Comparison of ENCODE assay signal across 26 cellular contexts in the genomic region with DNA sequence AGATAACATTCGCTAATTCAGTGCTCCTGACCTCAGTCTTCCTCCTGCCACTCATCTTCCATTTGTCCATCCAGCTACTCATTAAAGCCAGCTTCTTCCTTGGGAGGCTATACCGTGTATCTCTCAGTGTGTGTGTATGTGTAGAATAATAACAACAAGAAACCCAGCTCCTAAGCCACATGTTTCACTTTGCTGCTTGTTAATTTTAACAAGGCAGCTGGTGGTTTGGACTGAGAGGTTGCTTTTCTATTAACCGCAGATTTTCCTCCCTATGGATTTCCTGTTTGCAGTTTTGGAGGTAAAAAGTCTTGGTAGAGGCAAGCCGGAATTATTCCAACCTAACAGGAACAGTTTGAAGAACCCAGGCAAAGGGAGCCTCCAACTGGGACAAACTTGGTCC.
"Had no signal": no experiment of that assay in that cellular context is flagged by ENCODE, and none has a peak within 500 bp of the region (broad histone marks: within the 10 kb centered on the region; RNA-seq: fewer than 3 reads in every experiment).

No MANE protein-coding gene starts in this region.

- H3K9me3 Mint-ChIP-seq: effector memory CD8-positive, alpha-beta T cell; natural killer cell treated with Interleukin-12 subunit alpha and Interleukin-12 subunit beta and Interleukin-15 and Interleukin-18, amount 100 ng/mL, for 72 hours; stimulated activated memory B cell treated with anti-CD40 and anti-IgM and Interleukin-4, amounts not matched to agents 10 μg/mL and 1 μg/mL and 100 μg/mL, for 72 hours had no signal

- H3K36me3 ChIP-seq: colonic mucosa, esophagus squamous epithelium, lower lobe of right lung, neural progenitor cell, ovary, sigmoid colon, tibial nerve, upper lobe of right lung, uterus had no signal

- H2AFZ ChIP-seq: neural progenitor cell had no signal

- H3K4me1 Mint-ChIP-seq: naive B cell; neural progenitor cell; stimulated activated memory B cell treated with anti-CD40 and anti-IgM and Interleukin-4, amounts not matched to agents 10 μg/mL and 1 μg/mL and 100 μg/mL, for 72 hours had no signal

- H3K4me3 Mint-ChIP-seq: effector memory CD8-positive, alpha-beta T cell; naive B cell; natural killer cell treated with Interleukin-12 subunit alpha and Interleukin-12 subunit beta and Interleukin-15 and Interleukin-18, amount 100 ng/mL, for 72 hours; neural progenitor cell; stimulated activated memory B cell treated with anti-CD40 and anti-IgM and Interleukin-4, amounts not matched to agents 10 μg/mL and 1 μg/mL and 100 μg/mL, for 72 hours had no signal

- H3K36me3 Mint-ChIP-seq: naive B cell; natural killer cell treated with Interleukin-12 subunit alpha and Interleukin-12 subunit beta and Interleukin-15 and Interleukin-18, amount 100 ng/mL, for 72 hours; neural progenitor cell; stimulated activated memory B cell treated with anti-CD40 and anti-IgM and Interleukin-4, amounts not matched to agents 10 μg/mL and 1 μg/mL and 100 μg/mL, for 72 hours had no signal

- H3K27ac ChIP-seq: colonic mucosa, esophagus squamous epithelium, lower lobe of right lung, neural progenitor cell, ovary, psoas muscle, testis, tibial nerve, upper lobe of right lung, uterus had no signal

- H3K27ac Mint-ChIP-seq: effector memory CD8-positive, alpha-beta T cell; naive B cell; natural killer cell treated with Interleukin-12 subunit alpha and Interleukin-12 subunit beta and Interleukin-15 and Interleukin-18, amount 100 ng/mL, for 72 hours; neural progenitor cell; stimulated activated memory B cell treated with anti-CD40 and anti-IgM and Interleukin-4, amounts not matched to agents 10 μg/mL and 1 μg/mL and 100 μg/mL, for 72 hours had no signal

- H3K9ac ChIP-seq: neural progenitor cell had no signal

- H3K9me3 ChIP-seq: colonic mucosa, esophagus squamous epithelium, lower lobe of right lung, ovary, psoas muscle, sigmoid colon, testis, upper lobe of right lung, uterus had no signal

- H3K4me1 ChIP-seq: colonic mucosa, neural progenitor cell, upper lobe of right lung had no signal

- H3K4me2 ChIP-seq: neural progenitor cell had no signal

- FAIRE-seq: endometrium, frontal cortex, keratinocyte had no signal

- H3K4me3 ChIP-seq: colonic mucosa, esophagus squamous epithelium, lower lobe of right lung, neural progenitor cell, ovary, psoas muscle, sigmoid colon, testis, tibial nerve, upper lobe of right lung, uterus had no signal

- DNase-seq: colonic mucosa; effector memory CD8-positive, alpha-beta T cell; erythroblast; esophagus squamous epithelium; left ventricle myocardium superior; lower lobe of right lung; naive B cell; ovary; posterior cingulate gyrus; psoas muscle; right cardiac atrium; sigmoid colon; stimulated activated CD4-positive, alpha-beta T cell treated with anti-CD3 and anti-CD28 coated beads, Interleukin-2, amount 100 ng/mL, for 24 hours; stimulated activated CD4-positive, alpha-beta T cell treated with anti-CD3 and anti-CD28 coated beads, Interleukin-4, amount 100 ng/mL, for 4 hours; stimulated activated naive CD8-positive, alpha-beta T cell treated with anti-CD3 and anti-CD28 coated beads, Interleukin-15, Interleukin-2, amounts not matched to agents 100 U/mL and 50 U/mL, for 24 hours; substantia nigra; testis; upper lobe of right lung; uterus had no signal

- H3K27me3 ChIP-seq: colonic mucosa, esophagus squamous epithelium, neural progenitor cell, ovary, sigmoid colon, testis, tibial nerve, upper lobe of right lung, uterus had no signal
